In the genomic region with DNA sequence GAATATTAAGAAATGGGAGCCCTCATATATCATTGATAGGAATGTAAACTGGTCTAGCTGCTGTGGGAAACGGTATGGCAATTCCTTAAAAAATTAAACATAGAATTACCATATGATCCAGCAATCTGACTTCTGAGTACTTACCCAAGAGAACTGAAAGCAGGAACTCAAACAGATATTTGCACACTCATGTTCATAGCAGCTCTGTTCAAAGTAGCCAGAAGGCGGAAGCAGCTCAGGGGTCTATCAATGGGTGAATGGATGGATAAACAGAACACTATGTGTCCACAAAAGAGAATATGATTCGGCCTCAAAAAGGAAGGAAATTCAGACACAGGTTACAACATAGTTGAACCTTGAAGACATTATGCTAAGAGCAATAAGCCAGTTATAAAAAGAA, we compare ENCODE assay signal across 22 cellular contexts.
"Had no signal": no experiment of that assay in that cellular context is flagged by ENCODE, and none has a peak within 500 bp of the region (broad histone marks: within the 10 kb centered on the region; RNA-seq: fewer than 3 reads in every experiment).

No MANE protein-coding gene starts in this region.

- H3K9me3 ChIP-seq: body of pancreas, neutrophil, pancreas, thyroid gland had no signal

- ATAC-seq: activated CD4-positive, CD25-positive, alpha-beta regulatory T cell treated with anti-CD3 and anti-CD28 coated beads, Interleukin-2, amount 50 U/mL, for 24 hours; activated CD8-positive, alpha-beta T cell treated with anti-CD3 and anti-CD28 coated beads, Interleukin-2, amount 10 ng/mL, durations not matched to agents 7 days and 5 days; body of pancreas; left ventricle myocardium superior; natural killer cell treated with Interleukin-12 subunit alpha and Interleukin-12 subunit beta and Interleukin-15 and Interleukin-18, amount 100 ng/mL, for 72 hours; pancreas; sciatic nerve; stimulated activated effector memory CD8-positive, alpha-beta T cell treated with anti-CD3 and anti-CD28 coated beads, Interleukin-12 subunit alpha, Interleukin-12 subunit beta, amount 100 ng/mL, for 72 hours had no signal

- H3K27me3 ChIP-seq: body of pancreas, neutrophil, pancreas, thyroid gland had no signal

- H3K4me3 ChIP-seq: body of pancreas, pancreas, smooth muscle cell, thyroid gland had no signal

- H3K36me3 ChIP-seq: neutrophil, pancreas, thyroid gland had no signal

- DNase-seq: activated CD4-positive, alpha-beta T cell treated with anti-CD3 and anti-CD28 coated beads, Interleukin-2, amount 10 ng/mL, durations not matched to agents 7 days and 5 days; activated CD8-positive, alpha-beta T cell treated with anti-CD3 and anti-CD28 coated beads, Interleukin-2, amount 10 ng/mL, durations not matched to agents 7 days and 5 days; activated naive CD4-positive, alpha-beta T cell treated with Interleukin-2 at 50 U/mL for 16 hours; activated naive CD8-positive, alpha-beta T cell treated with anti-CD3 and anti-CD28 coated beads, Interleukin-2, amount 10 ng/mL, durations not matched to agents 7 days and 5 days; activated T-cell treated with anti-CD3 and anti-CD28 coated beads, Interleukin-2, amount 50 U/mL, for 24 hours; body of pancreas; caudate nucleus; endodermal cell; foreskin fibroblast; left ventricle myocardium superior; mesendoderm; pancreas; stimulated activated CD4-positive, alpha-beta T cell treated with anti-CD3 and anti-CD28 coated beads, Interleukin-4, amount 100 ng/mL, for 1 hour; T-helper 9 cell; thyroid gland had no signal

- H3K4me1 ChIP-seq: body of pancreas, pancreas, thyroid gland had no signal

- H3K27ac ChIP-seq: body of pancreas, epithelial cell of prostate, neutrophil, pancreas, thyroid gland had no signal
